14 cellular contexts compared by ENCODE assay signal in genomic region chr2:54274781-54275242, GRCh38. TPM values are rescaled to one million over a fixed set of nuclear protein-coding genes. Genes with fewer than 3 reads are reported as not detected.
A peak's percentile ranks its signal among the peaks of the same experiment; 100 is the strongest.
DNase-seq lines count a peak whose midpoint lies in the region; ATAC-seq and TF ChIP-seq lines count a peak whose summit lies in the region.
"Had no signal": no experiment of that assay in that cellular context is flagged by ENCODE, and none has a peak within 500 bp of the region (broad histone marks: within the 10 kb centered on the region; RNA-seq: fewer than 3 reads in every experiment).

No MANE protein-coding gene starts in this region.

- CTCF ChIA-PET in RWPE1 (lab: Yijun Ruan, JAX), result interaction anchor here (0.5 kb wide), 1 partner anchor 8 kb away, joined by 3 read pairs; no protein-coding TSS in a partner anchor

- intact Hi-C loops in Right ventricle myocardium superior (cut with DNase I) (no loop called here), cardiac septum (cut with DNase I) (no loop called here)

- ATAC-seq in Right ventricle myocardium superior (ENCODE audit: poor library complexity), result peak; percentile 64
- ATAC-seq in naive thymus-derived CD8-positive, alpha-beta T cell, result no peak
- ATAC-seq: CD8-positive, alpha-beta T cell had no signal

- no peaks in the 10 kb centered on the region for H3K27me3 Mint-ChIP-seq in naive thymus-derived CD8-positive, alpha-beta T cell

- DNase-seq in Right ventricle myocardium superior (no peak), cardiac septum (ENCODE audit: low spot score) (no peak), SHP77 treated with DMSO at 0.1 percent for 48 hours (lab: John Stamatoyannopoulos, UW) (peak; percentile 46), fibroblast of peridontal ligament (ENCODE audit: extremely low read depth) (peak; percentile 92), NCI-H2227 (lab: John Stamatoyannopoulos, UW; ENCODE audit: unreplicated experiment) (no peak), OCI-M2 (lab: John Stamatoyannopoulos, UW; ENCODE audit: unreplicated experiment) (no peak), RWPE1 (ENCODE audit: low spot score) (no peak)
- DNase-seq in naive thymus-derived CD8-positive, alpha-beta T cell, result no peak
- DNase-seq: activated effector memory CD4-positive, alpha-beta T cell treated with anti-CD3 and anti-CD28 coated beads, Interleukin-2, amount 50 U/mL, for 16 hours; CD8-positive, alpha-beta T cell; mesendoderm; spleen had no signal

- H3K27ac ChIP-seq in RWPE1, result no peak overlapping the region
- H3K27ac ChIP-seq: esophagus muscularis mucosa, spleen had no signal

- POLR2A ChIA-PET in naive thymus-derived CD8-positive, alpha-beta T cell (lab: Charles Lee), result no interaction called here
- POLR2A ChIA-PET in RWPE1 (lab: Yijun Ruan, JAX; ENCODE audit: low non-redundant PET), result no interaction called here

- H3K27ac Mint-ChIP-seq in naive thymus-derived CD8-positive, alpha-beta T cell, result no peak overlapping the region
- H3K27ac Mint-ChIP-seq: CD8-positive, alpha-beta T cell had no signal

- H3K36me3 Mint-ChIP-seq in naive thymus-derived CD8-positive, alpha-beta T cell, result peaks cover 10 to 13% (median 12%) of the 10 kb centered on the region in 3 donors

- peaks cover 0 to 5% (median 0%) of the 10 kb centered on the region in 9 donors for H3K9me3 Mint-ChIP-seq in naive thymus-derived CD8-positive, alpha-beta T cell
- H3K9me3 Mint-ChIP-seq: CD8-positive, alpha-beta T cell had no signal

- H3K4me1 Mint-ChIP-seq in naive thymus-derived CD8-positive, alpha-beta T cell, result peaks cover 0 to 18% (median 6%) of the 10 kb centered on the region in 4 donors

- no peak overlapping the region for H3K4me3 Mint-ChIP-seq in naive thymus-derived CD8-positive, alpha-beta T cell
- H3K4me3 Mint-ChIP-seq: CD8-positive, alpha-beta T cell had no signal

- TF ChIP-seq CTCF in RWPE1 (conservative IDR thresholded peaks at IDR 0.05; ENCODE audit: low read depth), result no peak

RNA-seq across cellular contexts. Expression of gene TSPYL6, which starts 18.8 kb away (rescaled TPM):
- total RNA-seq in Right ventricle myocardium superior (not detected), cardiac septum (0.11 TPM)
- not detected for total RNA-seq in naive thymus-derived CD8-positive, alpha-beta T cell
- not detected for polyA plus RNA-seq in naive thymus-derived CD8-positive, alpha-beta T cell
- total RNA-seq: CD8-positive, alpha-beta T cell; esophagus muscularis mucosa; H1 had no signal
- polyA plus RNA-seq: H1, spleen had no signal

Comparison
In these comparisons a context has a peak if more than half of its experiments do, and no peak if none do; other contexts are left out.
1. DNase-seq: peak in SHP77 treated with DMSO at 0.1 percent for 48 hours (single experiment) and fibroblast of peridontal ligament (single experiment); none in Right ventricle myocardium superior (single experiment), cardiac septum (single experiment), NCI-H2227 (single experiment), OCI-M2 (single experiment), naive thymus-derived CD8-positive, alpha-beta T cell (0 of 10) and RWPE1 (single experiment).